ENCODE assay signal across 1 cellular context in genomic region chr6:54204921-54205511, GRCh38.
TF ChIP-seq lines count a peak whose summit lies in the region.

No MANE protein-coding gene starts in this region.

TF ChIP-seq in HepG2, 621 proteins besides CTCF, POLR2A, EP300 and RAD21 (continued from another document):
- TF ChIP-seq ZNF770 (CRISPR knock-in tag; IDR thresholded peaks at IDR 0.05): no peak
- TF ChIP-seq SIN3B (IDR thresholded peaks at IDR 0.05; ENCODE audit: low read length): no peak
- TF ChIP-seq STAT6 (CRISPR knock-in tag; IDR thresholded peaks at IDR 0.05; ENCODE audit: borderline replicate concordance): no peak
- no peak for TF ChIP-seq JUND (CRISPR knock-in tag; IDR thresholded peaks at IDR 0.05)
- no peak for TF ChIP-seq HNF1B (CRISPR knock-in tag; IDR thresholded peaks at IDR 0.05)
- TF ChIP-seq POLR2AphosphoS2 (IDR thresholded peaks at IDR 0.05; ENCODE audit: low read depth, low read length): no peak
- TF ChIP-seq ZNF329 (CRISPR knock-in tag; IDR thresholded peaks at IDR 0.05; ENCODE audit: low read depth): no peak
- TF ChIP-seq GATA4 (IDR thresholded peaks at IDR 0.05; ENCODE audit: borderline replicate concordance, low read depth): peak; percentile 90; the same call in 1 of the 2 replicates
- TF ChIP-seq HNF4A (CRISPR knock-in tag; IDR thresholded peaks at IDR 0.05): peak; percentile 56; the same call in 1 of the 2 replicates
- no peak for TF ChIP-seq ZNF142 (CRISPR knock-in tag; IDR thresholded peaks at IDR 0.05)
- TF ChIP-seq KLF15 (CRISPR knock-in tag; IDR thresholded peaks at IDR 0.05; ENCODE audit: borderline replicate concordance): no peak
- TF ChIP-seq E2F1 (CRISPR knock-in tag; IDR thresholded peaks at IDR 0.05): no peak
- TF ChIP-seq CCDC6 (CRISPR knock-in tag; IDR thresholded peaks at IDR 0.05): no peak
- no peak for TF ChIP-seq ZFP90 (CRISPR knock-in tag; IDR thresholded peaks at IDR 0.05; ENCODE audit: borderline replicate concordance)
- TF ChIP-seq PRDM10 (CRISPR knock-in tag; IDR thresholded peaks at IDR 0.05; ENCODE audit: low read depth): peak; percentile 87; the same call in 1 of the 2 replicates
- no peak for TF ChIP-seq ZNF367 (CRISPR knock-in tag; IDR thresholded peaks at IDR 0.05; ENCODE audit: borderline replicate concordance)
- no peak for TF ChIP-seq ZNF782 (CRISPR knock-in tag; IDR thresholded peaks at IDR 0.05; ENCODE audit: borderline replicate concordance)
- no peak for TF ChIP-seq SMARCC2 (IDR thresholded peaks at IDR 0.05)
- TF ChIP-seq FOXM1 (CRISPR knock-in tag; IDR thresholded peaks at IDR 0.05): no peak
- TF ChIP-seq AKNA (CRISPR knock-in tag; IDR thresholded peaks at IDR 0.05; ENCODE audit: borderline replicate concordance): no peak
- no peak for TF ChIP-seq ZNF326 (CRISPR knock-in tag; IDR thresholded peaks at IDR 0.05; ENCODE audit: borderline replicate concordance)
- no peak for TF ChIP-seq ZNF672 (CRISPR knock-in tag; IDR thresholded peaks at IDR 0.05)
- no peak for TF ChIP-seq CEBPB (IDR thresholded peaks at IDR 0.05; ENCODE audit: borderline replicate concordance, low read depth, low read length)
- no peak for TF ChIP-seq HHEX (CRISPR knock-in tag; IDR thresholded peaks at IDR 0.05)
- TF ChIP-seq GABPA (IDR thresholded peaks at IDR 0.05; ENCODE audit: low read depth, low read length): no peak
- TF ChIP-seq GABPA (CRISPR knock-in tag; IDR thresholded peaks at IDR 0.05; ENCODE audit: low read depth): no peak
- TF ChIP-seq CHD2 (IDR thresholded peaks at IDR 0.05; ENCODE audit: low read depth, low read length): no peak
- no peak for TF ChIP-seq PREB (CRISPR knock-in tag; IDR thresholded peaks at IDR 0.05)
- no peak for TF ChIP-seq ZNF543 (CRISPR knock-in tag; IDR thresholded peaks at IDR 0.05)
- TF ChIP-seq NCOR1 (IDR thresholded peaks at IDR 0.05; ENCODE audit: borderline replicate concordance, low read length): 0 out of 2 replicates have a peak, but pooled peaks have one; percentile 18
- no peak for TF ChIP-seq ZFP1 (CRISPR knock-in tag; IDR thresholded peaks at IDR 0.05)
- TF ChIP-seq NR1H2 (CRISPR knock-in tag; IDR thresholded peaks at IDR 0.05; ENCODE audit: borderline replicate concordance, low read depth): no peak
- TF ChIP-seq RAD51 (IDR thresholded peaks at IDR 0.05; ENCODE audit: borderline replicate concordance): no peak
- TF ChIP-seq ZNF709 (CRISPR knock-in tag; IDR thresholded peaks at IDR 0.05): no peak
